ENCODE assay signal across 8 cellular contexts in the genomic region with DNA sequence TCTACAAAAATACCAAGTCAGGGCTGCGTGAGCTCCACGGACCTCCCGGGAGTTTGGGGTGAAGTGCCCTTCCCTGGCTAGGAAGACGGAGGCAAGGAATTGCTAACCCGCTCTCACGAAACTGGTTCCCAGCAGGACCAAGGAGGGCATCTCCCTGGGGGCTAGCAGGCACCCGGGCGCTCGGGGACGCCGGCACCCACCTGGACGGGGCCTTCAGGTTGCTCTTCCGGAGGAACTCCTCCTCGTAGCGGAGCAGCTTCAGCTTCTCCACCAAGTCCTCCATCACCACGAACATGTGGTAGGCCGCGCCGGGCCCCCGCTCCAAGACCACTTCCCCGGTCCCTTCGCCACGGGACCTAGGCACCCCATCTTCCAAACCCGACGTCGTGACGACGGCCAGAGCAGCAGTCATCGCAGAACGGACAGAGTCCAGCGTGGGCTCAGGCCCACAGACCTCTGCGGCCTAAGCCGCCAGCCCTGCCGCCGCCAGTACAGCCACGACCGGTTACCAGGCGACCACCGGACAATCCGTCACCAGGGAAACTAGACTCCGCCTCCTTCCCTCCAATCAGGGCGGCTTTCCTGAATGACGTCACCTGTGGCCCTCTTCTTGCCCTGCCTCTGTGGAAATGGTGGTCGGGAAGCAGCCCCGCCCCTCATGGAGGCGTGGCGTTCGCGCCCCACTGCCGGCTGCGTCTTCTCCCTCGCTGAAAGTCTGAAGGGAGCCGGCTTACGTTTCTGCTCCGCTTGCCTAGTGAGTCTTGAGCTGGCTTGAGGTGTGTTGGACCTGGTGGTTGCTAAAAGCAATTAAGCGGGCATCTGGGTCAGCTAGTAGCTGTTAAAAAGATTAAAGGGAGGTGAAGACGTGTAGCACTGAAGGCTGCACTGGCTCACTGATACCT. TPM values are rescaled to one million over a fixed set of nuclear protein-coding genes. Genes with fewer than 3 reads are reported as not detected.
DNase-seq lines count a peak whose midpoint lies in the region; ATAC-seq and TF ChIP-seq lines count a peak whose summit lies in the region.

Gene IFT57, minus strand, starts transcription at position 514 of the 902 bp plus-strand sequence. Its CDS starts 102 bp downstream, at position 412.

- H3K27me3 ChIP-seq in rectal smooth muscle tissue (ENCODE audit: control insufficient read depth, insufficient read depth, low read length) (no peaks in the 10 kb centered on the region), aorta (ENCODE audit: control insufficient read depth in 1 of 2, insufficient read depth in 2 of 2, low read length in 1 of 2) (no peaks in the 10 kb centered on the region)

- peak within 1 kb of the TSS; percentile 59 for H3K27ac ChIP-seq in rectal smooth muscle tissue (ENCODE audit: low read depth, low read length)
- peak within 1 kb of the TSS; percentile 63 to 74 for H3K27ac ChIP-seq in aorta (ENCODE audit: low read depth in 1 of 2, low read length in 2 of 2)

- peak; percentile 95 for DNase-seq in NCI-H2029 (lab: John Stamatoyannopoulos, UW)
- peak; percentile 91 for DNase-seq in T-helper 9 cell
- peak; percentile 98 for DNase-seq in astrocyte of the cerebellum (ENCODE audit: low read depth)
- peak; percentile 96 for DNase-seq in hepatic stellate cell (ENCODE audit: low spot score)
- DNase-seq in aorta = peak; percentile 97 to 98

- H3K36me3 ChIP-seq in rectal smooth muscle tissue (ENCODE audit: control insufficient read depth, insufficient read depth, low read length) (no peaks in the 10 kb centered on the region), aorta (ENCODE audit: control insufficient read depth in 1 of 2, insufficient read depth in 2 of 2, low read length in 1 of 2) (no peaks in the 10 kb centered on the region)

- H3K4me1 ChIP-seq in rectal smooth muscle tissue (ENCODE audit: control insufficient read depth, insufficient read depth, low read length) (peaks cover 12% of the 10 kb centered on the region), aorta (ENCODE audit: control insufficient read depth in 1 of 2, insufficient read depth in 2 of 2, low read length in 2 of 2) (peaks cover 0 to 13% of the 10 kb centered on the region in 2 donors)

- in situ Hi-C loops in astrocyte of the cerebellum (cut with HindIII; ENCODE audit: low sequenced_read_pairs) = no loop called here

- intact Hi-C loops in aorta (cut with DNase I) = loop anchor here in 1 of 2 donors (10.0 kb wide), 1 partner anchor 127 kb away; the partner anchor contains the start of gene CD47

- no peak for TF ChIP-seq CTCF in astrocyte of the cerebellum (IDR thresholded peaks at IDR 0.05; ENCODE audit: low read depth, low read length, missing control alignments)

- H3K4me3 ChIP-seq in astrocyte of the cerebellum (ENCODE audit: low read depth, low read length) = peak within 1 kb of the TSS; percentile 77
- peak within 1 kb of the TSS; percentile 92 for H3K4me3 ChIP-seq in rectal smooth muscle tissue (ENCODE audit: low read length)
- H3K4me3 ChIP-seq in aorta (ENCODE audit: low read length in 2 of 2) = peak within 1 kb of the TSS; percentile 83 to 85

- ATAC-seq in GM18502 (IDR thresholded peaks at IDR 0.05; ENCODE audit: poor library complexity, unreplicated experiment) = peak; percentile 92
- peak; percentile 86 for ATAC-seq in HG02973 (IDR thresholded peaks at IDR 0.05; ENCODE audit: unreplicated experiment)
- ATAC-seq in aorta (ENCODE audit: low FRiP score) = peak; percentile 99

- no peaks in the 10 kb centered on the region for H3K9me3 ChIP-seq in aorta (ENCODE audit: control insufficient read depth, low read length)

- H3K9ac ChIP-seq in rectal smooth muscle tissue (ENCODE audit: low read length) = peak within 1 kb of the TSS; percentile 76

- 0% methylated on average over 54 to 57 of the region's 57 CpGs for WGBS in aorta, 2 donors

RNA-seq across cellular contexts. Expression of gene IFT57, which starts in this region (rescaled TPM):
- 10 to 100 TPM; 38.3 to 38.5 TPM for total RNA-seq in aorta
- polyA plus RNA-seq in aorta = 10 to 100 TPM; 48.5 to 53.0 TPM

Comparison
In these comparisons a context has a peak if more than half of its experiments do, and no peak if none do; other contexts are left out.
1. Peak in every context shown above with its lines: DNase-seq, ATAC-seq, H3K4me3 ChIP-seq and H3K27ac ChIP-seq.